18 cellular contexts compared by ENCODE assay signal in genomic region chr10:30518907-30519306, GRCh38.
DNase-seq lines count a peak whose midpoint lies in the region; ATAC-seq, FAIRE-seq and TF ChIP-seq lines count a peak whose summit lies in the region.
"Had no signal": no experiment of that assay in that cellular context is flagged by ENCODE, and none has a peak within 500 bp of the region (broad histone marks: within the 10 kb centered on the region; RNA-seq: fewer than 3 reads in every experiment).

No MANE protein-coding gene starts in this region.

- no peak for ATAC-seq in natural killer cell treated with Interleukin-12 subunit alpha and Interleukin-12 subunit beta and Interleukin-15 and Interleukin-18, amount 100 ng/mL, for 72 hours
- ATAC-seq in natural killer cell (no peak), GM12878 (no peak)

- no peak overlapping the region for H3K23ac ChIP-seq in H1 (ENCODE audit: insufficient read length)

- no peak for TF ChIP-seq CTCF in natural killer cell (IDR thresholded peaks at IDR 0.05)
- no peak for TF ChIP-seq CTCF in GM12878 (IDR thresholded peaks at IDR 0.05 in 2 of 3, conservative IDR thresholded peaks at IDR 0.05 in 1 of 3; ENCODE audit: control insufficient read depth in 2 of 3, extremely low read depth in 1 of 3, insufficient read depth in 1 of 3, low read depth in 3 of 3, low read length in 3 of 3)
- TF ChIP-seq CTCF in H1 (IDR thresholded peaks at IDR 0.05; ENCODE audit: control extremely low read depth in 1 of 3, insufficient read depth in 1 of 3, low read depth in 1 of 3, low read length in 3 of 3) = no peak

- no peaks in the 10 kb centered on the region for H3K79me2 ChIP-seq in GM12878 (ENCODE audit: control insufficient read depth, insufficient read depth, low read length)
- H3K79me2 ChIP-seq in H1 (ENCODE audit: control insufficient read depth in 1 of 2, insufficient read depth in 2 of 2, low read length in 2 of 2) = no peaks in the 10 kb centered on the region

- H3K4me1 ChIP-seq in GM12878 (ENCODE audit: control insufficient read depth, insufficient read depth, low read length) = no peaks in the 10 kb centered on the region
- peaks cover 0 to 12% (median 0%) of the 10 kb centered on the region in 4 experiments; a peak in 1 of 7 replicates for H3K4me1 ChIP-seq in H1 (replicated peaks in 1 of 4; ENCODE audit: control insufficient read depth in 3 of 4, insufficient read depth in 4 of 4, low read length in 3 of 4)
- H3K4me1 ChIP-seq in effector memory CD4-positive, alpha-beta T cell (ENCODE audit: control insufficient read depth, insufficient read depth, low read length, poor library complexity, severe bottlenecking) = no peaks in the 10 kb centered on the region
- H3K4me1 ChIP-seq: HAP-1 had no signal

- no peak overlapping the region for H2BK5ac ChIP-seq in H1 (ENCODE audit: low read depth, low read length)

- H3K27ac Mint-ChIP-seq in natural killer cell treated with Interleukin-12 subunit alpha and Interleukin-12 subunit beta and Interleukin-15 and Interleukin-18, amount 100 ng/mL, for 72 hours = peak overlapping the region; percentile 54 to 71
- H3K27ac Mint-ChIP-seq in natural killer cell = peak overlapping the region in 1 of 2 donors; percentile 20
- no peak overlapping the region for H3K27ac Mint-ChIP-seq in activated CD4-positive, alpha-beta memory T cell treated with anti-CD3 and anti-CD28 coated beads for 36 hours

- no peak overlapping the region for H2BK20ac ChIP-seq in H1 (ENCODE audit: low read length)

- H4K91ac ChIP-seq in H1 (replicated peaks; ENCODE audit: insufficient read length, low read length) = no peak overlapping the region

- TF ChIP-seq EP300 in GM12878 (IDR thresholded peaks at IDR 0.05; ENCODE audit: borderline replicate concordance in 1 of 2, control insufficient read depth in 1 of 2, low read depth in 2 of 2, low read length in 2 of 2) (no peak), H1 (IDR thresholded peaks at IDR 0.05; ENCODE audit: borderline replicate concordance in 1 of 2, low read depth in 2 of 2, low read length in 2 of 2) (no peak)

- H4K5ac ChIP-seq in H1 (ENCODE audit: insufficient read length, low read depth, low read length) = no peak overlapping the region

- DNase-seq in natural killer cell treated with Interleukin-12 subunit alpha and Interleukin-12 subunit beta and Interleukin-15 and Interleukin-18, amount 100 ng/mL, for 72 hours (ENCODE audit: low spot score) = no peak
- no peak for DNase-seq in natural killer cell
- no peak for DNase-seq in GM12878 (ENCODE audit: low read depth, low spot score)
- no peak for DNase-seq in H1 (ENCODE audit: low read depth in 1 of 2, low spot score in 2 of 2)
- no peak for DNase-seq in H7
- no peak for DNase-seq in effector memory CD4-positive, alpha-beta T cell
- no peak for DNase-seq in activated CD4-positive, alpha-beta memory T cell treated with anti-CD3 and anti-CD28 coated beads for 36 hours
- DNase-seq: 8988T; C1 segment of cervical spinal cord; Calu3; CD4-positive, alpha-beta memory T cell; COR-L47; DMS53; DMS79 treated with DMSO at 0.1 percent for 48 hours; GF-D8; GM23248 had no signal

- H2AFZ ChIP-seq in GM12878 (ENCODE audit: control insufficient read depth, low read depth, low read length) (no peak overlapping the region), H1 (ENCODE audit: low read length) (no peak overlapping the region)
- H2AFZ ChIP-seq: GM23248 had no signal

- no TSS peak for BruUV-seq in GM12878 (replicated peaks; lab: Mats Ljungman, UMichigan)

- H3K4me3 ChIP-seq in GM12878 (no peak overlapping the region), H1 (ENCODE audit: extremely low read depth in 1 of 4, insufficient read depth in 2 of 4, low read depth in 3 of 4, low read length in 4 of 4) (no peak overlapping the region), H7 (ENCODE audit: insufficient read depth, low read depth, low read length) (no peak overlapping the region)
- H3K4me3 ChIP-seq in effector memory CD4-positive, alpha-beta T cell (ENCODE audit: insufficient read depth, low read depth, low read length, poor library complexity, severe bottlenecking) = no peak overlapping the region
- H3K4me3 ChIP-seq: GM23248, HAP-1 had no signal

- no peak overlapping the region for H3K18ac ChIP-seq in H1 (ENCODE audit: extremely low read depth, low read length)

- H3K9me3 ChIP-seq in GM12878 (replicated peaks; ENCODE audit: control insufficient read depth, insufficient read depth, low read length) (peaks cover 3% of the 10 kb centered on the region; the same call in 2 of the 3 replicates), H1 (ENCODE audit: insufficient read depth in 2 of 2, low read depth in 1 of 2, low read length in 1 of 2) (peaks cover 8% of the 10 kb centered on the region in 2 experiments; a peak in 2 of 4 replicates)
- H3K9me3 ChIP-seq in effector memory CD4-positive, alpha-beta T cell (ENCODE audit: control insufficient read depth, low read length) = no peaks in the 10 kb centered on the region
- H3K9me3 ChIP-seq: HAP-1 had no signal

- H2BK12ac ChIP-seq in H1 (ENCODE audit: low read depth, low read length) = no peak overlapping the region

- POLR2A ChIA-PET in GM12878 (lab: Charles Lee) = interaction anchor here (0.7 kb wide), 1 partner anchor 12 kb away, joined by 6 read pairs; no protein-coding TSS in a partner anchor
- POLR2A ChIA-PET in H1 (lab: Charles Lee; ENCODE audit: partially characterized antibody) = interaction anchor here (1.1 kb wide), 1 partner anchor 85 kb away, joined by 3 read pairs; the partner anchor contains the start of gene MAP3K8
- POLR2A ChIA-PET in activated CD4-positive, alpha-beta memory T cell treated with anti-CD3 and anti-CD28 coated beads for 36 hours (lab: Charles Lee) = no interaction called here

- H3K27me3 Mint-ChIP-seq in natural killer cell treated with Interleukin-12 subunit alpha and Interleukin-12 subunit beta and Interleukin-15 and Interleukin-18, amount 100 ng/mL, for 72 hours = no peaks in the 10 kb centered on the region
- H3K27me3 Mint-ChIP-seq in natural killer cell (ENCODE audit: low read depth in 2 of 2) = no peaks in the 10 kb centered on the region
- no peaks in the 10 kb centered on the region for H3K27me3 Mint-ChIP-seq in activated CD4-positive, alpha-beta memory T cell treated with anti-CD3 and anti-CD28 coated beads for 36 hours
- H3K27me3 Mint-ChIP-seq: CD4-positive, alpha-beta memory T cell had no signal

- H3K4me3 Mint-ChIP-seq in natural killer cell treated with Interleukin-12 subunit alpha and Interleukin-12 subunit beta and Interleukin-15 and Interleukin-18, amount 100 ng/mL, for 72 hours = no peak overlapping the region
- no peak overlapping the region for H3K4me3 Mint-ChIP-seq in natural killer cell
- H3K4me3 Mint-ChIP-seq in activated CD4-positive, alpha-beta memory T cell treated with anti-CD3 and anti-CD28 coated beads for 36 hours = no peak overlapping the region
- H3K4me3 Mint-ChIP-seq: CD4-positive, alpha-beta memory T cell had no signal

- 88% methylated on average over 1 of the region's 1 CpG for WGBS in GM12878 (ENCODE audit: insufficient coverage, insufficient replicate concordance, low lambda C conversion rate, missing lambda C conversion rate)
- WGBS in H1 (ENCODE audit: extremely low coverage in 1 of 2, insufficient coverage in 1 of 2, insufficient read length in 1 of 2, insufficient replicate concordance in 2 of 2, low coverage in 1 of 2, low lambda C conversion rate in 2 of 2, missing lambda C conversion rate in 1 of 2), 2 experiments = 84% methylated on average over 1 of the region's 1 CpG; no CpG with 5 or more reads in 1 of the 2 experiments

- in situ Hi-C loops in GM12878 (cut with MboI) = no loop called here

- TF ChIP-seq POLR2A in GM12878 (IDR thresholded peaks at IDR 0.05; ENCODE audit: low read depth, low read length) = no peak
- TF ChIP-seq POLR2A in H1 (IDR thresholded peaks at IDR 0.05; ENCODE audit: control extremely low read depth in 1 of 2, low read depth in 2 of 2, low read length in 2 of 2) = no peak

- RAD21 ChIA-PET in GM12878 (lab: Charles Lee; ENCODE audit: unreplicated experiment) = no interaction called here

- H3K9me3 Mint-ChIP-seq in natural killer cell treated with Interleukin-12 subunit alpha and Interleukin-12 subunit beta and Interleukin-15 and Interleukin-18, amount 100 ng/mL, for 72 hours = peaks cover 9% of the 10 kb centered on the region
- H3K9me3 Mint-ChIP-seq in natural killer cell = no peaks in the 10 kb centered on the region
- peaks cover 7% of the 10 kb centered on the region for H3K9me3 Mint-ChIP-seq in activated CD4-positive, alpha-beta memory T cell treated with anti-CD3 and anti-CD28 coated beads for 36 hours

- no peak overlapping the region for H3K4ac ChIP-seq in H1 (replicated peaks; ENCODE audit: insufficient read length, low read depth, low read length)

- H3K27ac ChIP-seq in GM12878 (ENCODE audit: control insufficient read depth, insufficient read depth) (no peak overlapping the region), H1 (ENCODE audit: low read depth, low read length) (no peak overlapping the region)
- no peak overlapping the region for H3K27ac ChIP-seq in effector memory CD4-positive, alpha-beta T cell (ENCODE audit: insufficient read depth, low read length, poor library complexity, severe bottlenecking)
- H3K27ac ChIP-seq: GM23248 had no signal

- no peak overlapping the region for H3K56ac ChIP-seq in H1 (replicated peaks; ENCODE audit: insufficient read length, low read depth, low read length)

- H3K4me2 ChIP-seq in GM12878 (ENCODE audit: control insufficient read depth, insufficient read depth) (no peak overlapping the region), H1 (ENCODE audit: insufficient read depth in 1 of 2, low read depth in 2 of 2, low read length in 2 of 2) (no peak overlapping the region)

- SMC1A ChIA-PET in GM12878 (lab: Charles Lee; ENCODE audit: uncharacterized antibody, unreplicated experiment) = interaction anchor here (1.3 to 3.4 kb wide), 4 partner anchors 13 to 25 kb away, joined by 4 to 15 read pairs (median 7); no protein-coding TSS in a partner anchor

- H2AK5ac ChIP-seq in H1 (ENCODE audit: low read depth, low read length) = no peak overlapping the region

- H3K23me2 ChIP-seq in H1 (ENCODE audit: low read depth, low read length) = no peaks in the 10 kb centered on the region

- FAIRE-seq in GM12878 (lab: Jason Lieb, UNC) (peak; percentile 84), H1 (lab: Jason Lieb, UNC) (no peak)
- FAIRE-seq: GM12892 had no signal

- no peak for TF ChIP-seq RAD21 in GM12878 (IDR thresholded peaks at IDR 0.05; ENCODE audit: insufficient read depth, low read depth, low read length)
- TF ChIP-seq RAD21 in H1 (IDR thresholded peaks at IDR 0.05 in 1 of 2, conservative IDR thresholded peaks at IDR 0.05 in 1 of 2; ENCODE audit: low read depth in 2 of 2, low read length in 2 of 2) = no peak

- H3K9ac ChIP-seq in GM12878 (ENCODE audit: control insufficient read depth, insufficient read depth, low read length) (no peak overlapping the region), H1 (replicated peaks in 1 of 4; ENCODE audit: extremely low read depth in 1 of 4, low read depth in 3 of 4, low read length in 3 of 4) (no peak overlapping the region)
- H3K9ac ChIP-seq: GM23248 had no signal

- H2BK15ac ChIP-seq in H1 (ENCODE audit: low read length) = no peak overlapping the region

- H3K14ac ChIP-seq in H1 (ENCODE audit: insufficient read length) = no peak overlapping the region

- H3K4me1 Mint-ChIP-seq in natural killer cell treated with Interleukin-12 subunit alpha and Interleukin-12 subunit beta and Interleukin-15 and Interleukin-18, amount 100 ng/mL, for 72 hours (ENCODE audit: low read depth in 2 of 2) = peaks cover 35 to 37% of the 10 kb centered on the region in 2 donors
- H3K4me1 Mint-ChIP-seq in natural killer cell = peaks cover 26 to 31% of the 10 kb centered on the region in 2 donors
- peaks cover 9% of the 10 kb centered on the region for H3K4me1 Mint-ChIP-seq in activated CD4-positive, alpha-beta memory T cell treated with anti-CD3 and anti-CD28 coated beads for 36 hours (ENCODE audit: low read depth)

- H3K36me3 ChIP-seq in GM12878 (ENCODE audit: control insufficient read depth in 2 of 2, insufficient read depth in 2 of 2, low read length in 1 of 2) = no peaks in the 10 kb centered on the region
- no peaks in the 10 kb centered on the region for H3K36me3 ChIP-seq in H1 (ENCODE audit: control insufficient read depth in 2 of 4, insufficient read depth in 4 of 4, low read length in 3 of 4)
- H3K36me3 ChIP-seq in H7 (replicated peaks; ENCODE audit: control insufficient read depth, insufficient read depth, low read length) = no peaks in the 10 kb centered on the region
- no peaks in the 10 kb centered on the region for H3K36me3 ChIP-seq in effector memory CD4-positive, alpha-beta T cell (ENCODE audit: control insufficient read depth, insufficient read depth, low read length)
- H3K36me3 ChIP-seq: HAP-1 had no signal

- H2BK120ac ChIP-seq in H1 (replicated peaks; ENCODE audit: low read depth, low read length) = no peak overlapping the region

- intact Hi-C loops in natural killer cell (cut with micrococcal nuclease) = no loop called here
- intact Hi-C loops in GM12878 (cut with micrococcal nuclease; ENCODE audit: unreplicated experiment) = no loop called here
- intact Hi-C loops in activated CD4-positive, alpha-beta memory T cell treated with anti-CD3 and anti-CD28 coated beads for 36 hours (cut with micrococcal nuclease) = no loop called here

- CTCF ChIA-PET in GM12878 (lab: Yijun Ruan, JAX) = interaction anchor here (0.6 to 1.4 kb wide), 3 partner anchors 9 to 160 kb away, joined by 3 read pairs; no protein-coding TSS in a partner anchor
- CTCF ChIA-PET in H1 (lab: Charles Lee; ENCODE audit: partially characterized antibody) = interaction anchor here (1.6 kb wide), 2 partner anchors 30 to 63 kb away, joined by 3 to 7 read pairs; no protein-coding TSS in a partner anchor
- CTCF ChIA-PET in activated CD4-positive, alpha-beta memory T cell treated with anti-CD3 and anti-CD28 coated beads for 36 hours (lab: Charles Lee) = no interaction called here

- H3K27me3 ChIP-seq in GM12878 (replicated peaks in 1 of 2; ENCODE audit: control insufficient read depth in 2 of 2, insufficient read depth in 2 of 2, low read length in 1 of 2) (no peaks in the 10 kb centered on the region), H1 (replicated peaks in 1 of 4; ENCODE audit: control insufficient read depth in 3 of 4, extremely low read depth in 1 of 4, insufficient read depth in 3 of 4, low read length in 3 of 4) (no peaks in the 10 kb centered on the region; a peak in 1 of 7 replicates), H7 (ENCODE audit: control insufficient read depth, insufficient read depth, low read length) (no peaks in the 10 kb centered on the region)
- no peaks in the 10 kb centered on the region for H3K27me3 ChIP-seq in effector memory CD4-positive, alpha-beta T cell (replicated peaks; ENCODE audit: control insufficient read depth, insufficient read depth, low read length, poor library complexity, severe bottlenecking)

- H4K20me1 ChIP-seq in GM12878 (ENCODE audit: control insufficient read depth, insufficient read depth) (no peaks in the 10 kb centered on the region), H1 (replicated peaks in 1 of 2; ENCODE audit: control insufficient read depth in 1 of 2, insufficient read depth in 2 of 2, low read length in 2 of 2) (no peaks in the 10 kb centered on the region)

- no peak overlapping the region for H4K8ac ChIP-seq in H1 (ENCODE audit: extremely low read depth, insufficient read depth, low read length)

- H3K36me3 Mint-ChIP-seq in natural killer cell treated with Interleukin-12 subunit alpha and Interleukin-12 subunit beta and Interleukin-15 and Interleukin-18, amount 100 ng/mL, for 72 hours = peaks cover 13% of the 10 kb centered on the region
- no peaks in the 10 kb centered on the region for H3K36me3 Mint-ChIP-seq in natural killer cell
- H3K36me3 Mint-ChIP-seq in activated CD4-positive, alpha-beta memory T cell treated with anti-CD3 and anti-CD28 coated beads for 36 hours = no peaks in the 10 kb centered on the region
- H3K36me3 Mint-ChIP-seq: CD4-positive, alpha-beta memory T cell had no signal

- no peaks in the 10 kb centered on the region for H3K79me1 ChIP-seq in H1 (ENCODE audit: low read depth, low read length)
